Comparison of ENCODE assay signal across 10 cellular contexts in genomic region chrX:115372026-115372610, GRCh38.
A peak's percentile ranks its signal among the peaks of the same experiment; 100 is the strongest.
DNase-seq lines count a peak whose midpoint lies in the region; ATAC-seq and TF ChIP-seq lines count a peak whose summit lies in the region.
"Had no signal": no experiment of that assay in that cellular context is flagged by ENCODE, and none has a peak within 500 bp of the region (broad histone marks: within the 10 kb centered on the region; RNA-seq: fewer than 3 reads in every experiment).

No MANE protein-coding gene starts in this region.

- H3K36me3 ChIP-seq in cardiac muscle cell (no peaks in the 10 kb centered on the region), iPS-20b (ENCODE audit: insufficient read depth, low read depth, low read length) (no peaks in the 10 kb centered on the region), vagina (no peaks in the 10 kb centered on the region)
- no peaks in the 10 kb centered on the region for H3K36me3 ChIP-seq in CD8-positive, alpha-beta T cell (ENCODE audit: insufficient read depth, low read length)

- POLR2A ChIA-PET in CD8-positive, alpha-beta T cell (lab: Charles Lee) = no interaction called here

- peaks cover 61% of the 10 kb centered on the region for H3K4me1 Mint-ChIP-seq in brain
- H3K4me1 Mint-ChIP-seq in CD8-positive, alpha-beta T cell (ENCODE audit: low read depth) = no peaks in the 10 kb centered on the region
- H3K4me1 Mint-ChIP-seq: central memory CD8-positive, alpha-beta T cell had no signal

- DNase-seq in cardiac muscle cell (ENCODE audit: low read depth in 1 of 2, low spot score in 1 of 2) = peak; percentile 47 to 73
- DNase-seq in cardiac septum (ENCODE audit: low spot score) = no peak
- no peak for DNase-seq in vagina (ENCODE audit: extremely low spot score in 2 of 2)
- no peak for DNase-seq in NCI-H1694 treated with DMSO at 0.1 percent for 48 hours (lab: John Stamatoyannopoulos, UW)
- DNase-seq in CD8-positive, alpha-beta T cell = no peak
- DNase-seq in SHP77 (lab: John Stamatoyannopoulos, UW) = no peak
- DNase-seq: activated CD4-positive, alpha-beta T cell treated with anti-CD3 and anti-CD28 coated beads for 1 hour had no signal

- H3K27me3 ChIP-seq in cardiac muscle cell (no peaks in the 10 kb centered on the region), iPS-20b (ENCODE audit: insufficient read depth, low read length) (no peaks in the 10 kb centered on the region), vagina (no peaks in the 10 kb centered on the region)
- no peaks in the 10 kb centered on the region for H3K27me3 ChIP-seq in CD8-positive, alpha-beta T cell (ENCODE audit: insufficient read depth, low read length)

- H3K4me3 Mint-ChIP-seq in brain = peak overlapping the region in 3 of 5 experiments; percentile 19 to 32 (median 28)
- H3K4me3 Mint-ChIP-seq in CD8-positive, alpha-beta T cell = no peak overlapping the region
- H3K4me3 Mint-ChIP-seq: central memory CD8-positive, alpha-beta T cell had no signal

- no peak for ATAC-seq in CD8-positive, alpha-beta T cell

- H3K4me3 ChIP-seq in cardiac muscle cell = no peak overlapping the region
- H3K4me3 ChIP-seq in iPS-20b (ENCODE audit: low read length) = no peak overlapping the region
- no peak overlapping the region for H3K4me3 ChIP-seq in vagina
- H3K4me3 ChIP-seq in CD8-positive, alpha-beta T cell (ENCODE audit: low read depth, low read length) = no peak overlapping the region

- CTCF ChIA-PET in CD8-positive, alpha-beta T cell (lab: Charles Lee) = no interaction called here

- peak overlapping the region; percentile 59 for H3K27ac ChIP-seq in cardiac muscle cell
- no peak overlapping the region for H3K27ac ChIP-seq in iPS-20b (ENCODE audit: low read length)
- peak overlapping the region; percentile 14 for H3K27ac ChIP-seq in vagina
- H3K27ac ChIP-seq in CD8-positive, alpha-beta T cell (ENCODE audit: low read depth, low read length) = no peak overlapping the region

- peaks cover 20% of the 10 kb centered on the region for H3K4me1 ChIP-seq in cardiac muscle cell (ENCODE audit: low read depth)
- H3K4me1 ChIP-seq in iPS-20b (ENCODE audit: insufficient read depth, low read length) = peaks cover 12% of the 10 kb centered on the region
- H3K4me1 ChIP-seq in vagina = no peaks in the 10 kb centered on the region
- no peaks in the 10 kb centered on the region for H3K4me1 ChIP-seq in CD8-positive, alpha-beta T cell (ENCODE audit: insufficient read depth, low read length)

- intact Hi-C loops in cardiac septum (cut with DNase I) (no loop called here), vagina (cut with DNase I) (no loop called here)
- intact Hi-C loops in CD8-positive, alpha-beta T cell (cut with DNase I, micrococcal nuclease) = no loop called here

- H3K9me3 ChIP-seq in cardiac muscle cell (ENCODE audit: low read depth) (no peaks in the 10 kb centered on the region), iPS-20b (ENCODE audit: insufficient read depth, low read depth, low read length) (no peaks in the 10 kb centered on the region), vagina (no peaks in the 10 kb centered on the region)
- no peaks in the 10 kb centered on the region for H3K9me3 ChIP-seq in CD8-positive, alpha-beta T cell (ENCODE audit: low read length)

- no peak for TF ChIP-seq POLR2A in vagina (IDR thresholded peaks at IDR 0.05)

- peak overlapping the region; percentile 45; the same call in 1 of the 2 replicates for H3K9ac ChIP-seq in iPS-20b (ENCODE audit: low read depth, low read length)

- peaks cover 1 to 15% (median 11%) of the 10 kb centered on the region in 5 experiments for H3K9me3 Mint-ChIP-seq in brain
- no peaks in the 10 kb centered on the region for H3K9me3 Mint-ChIP-seq in CD8-positive, alpha-beta T cell
- H3K9me3 Mint-ChIP-seq: central memory CD8-positive, alpha-beta T cell had no signal

- H3K27ac Mint-ChIP-seq in brain = peak overlapping the region; percentile 37 to 89 (median 84)
- H3K27ac Mint-ChIP-seq in CD8-positive, alpha-beta T cell = no peak overlapping the region

- no peaks in the 10 kb centered on the region for H3K27me3 Mint-ChIP-seq in brain
- no peaks in the 10 kb centered on the region for H3K27me3 Mint-ChIP-seq in CD8-positive, alpha-beta T cell (ENCODE audit: low read depth)
- H3K27me3 Mint-ChIP-seq: central memory CD8-positive, alpha-beta T cell had no signal

- TF ChIP-seq CTCF in cardiac muscle cell (IDR thresholded peaks at IDR 0.05; ENCODE audit: low read depth, low read length) = no peak
- TF ChIP-seq CTCF in brain (conservative IDR thresholded peaks at IDR 0.05) = no peak
- no peak for TF ChIP-seq CTCF in vagina (IDR thresholded peaks at IDR 0.05)
- TF ChIP-seq CTCF in CD8-positive, alpha-beta T cell (IDR thresholded peaks at IDR 0.05) = no peak

- peaks cover 3% of the 10 kb centered on the region for H3K36me3 Mint-ChIP-seq in brain
- no peaks in the 10 kb centered on the region for H3K36me3 Mint-ChIP-seq in CD8-positive, alpha-beta T cell

Comparison
In these comparisons a context has a peak if more than half of its experiments do, and no peak if none do; other contexts are left out.
1. DNase-seq: peak in cardiac muscle cell (2 of 2); none in cardiac septum (single experiment), vagina (0 of 2), NCI-H1694 treated with DMSO at 0.1 percent for 48 hours (single experiment), CD8-positive, alpha-beta T cell (0 of 7) and SHP77 (0 of 2).
2. H3K27ac ChIP-seq: peak in cardiac muscle cell (single experiment) and vagina (single experiment); none in iPS-20b (single experiment) and CD8-positive, alpha-beta T cell (single experiment).